In the genomic region with DNA sequence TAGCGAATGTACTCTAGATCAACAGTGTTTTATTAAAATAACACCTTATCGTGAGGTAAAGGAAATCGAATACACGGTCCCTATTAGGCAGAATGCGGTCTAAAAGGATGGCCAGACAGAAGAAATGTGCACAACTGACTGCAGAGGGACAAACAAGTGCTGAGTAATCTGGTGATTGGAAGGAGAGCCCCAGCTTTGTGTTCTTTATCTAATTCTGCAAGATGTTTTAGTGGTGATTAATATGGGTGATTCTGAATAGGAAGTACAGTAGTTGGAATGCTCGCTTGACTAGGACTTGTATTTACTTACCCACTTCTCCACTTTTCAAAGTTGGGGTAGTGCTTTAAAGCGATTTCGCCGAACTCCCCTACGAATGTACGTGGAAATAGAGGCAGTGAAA, we compare ENCODE assay signal across 1 cellular context.
TF ChIP-seq lines count a peak whose summit lies in the region.

No MANE protein-coding gene starts in this region.

TF ChIP-seq in K562, 482 proteins besides CTCF, POLR2A, EP300 and RAD21 (continued from another document and continues in another):
- TF ChIP-seq, protein P1, sequence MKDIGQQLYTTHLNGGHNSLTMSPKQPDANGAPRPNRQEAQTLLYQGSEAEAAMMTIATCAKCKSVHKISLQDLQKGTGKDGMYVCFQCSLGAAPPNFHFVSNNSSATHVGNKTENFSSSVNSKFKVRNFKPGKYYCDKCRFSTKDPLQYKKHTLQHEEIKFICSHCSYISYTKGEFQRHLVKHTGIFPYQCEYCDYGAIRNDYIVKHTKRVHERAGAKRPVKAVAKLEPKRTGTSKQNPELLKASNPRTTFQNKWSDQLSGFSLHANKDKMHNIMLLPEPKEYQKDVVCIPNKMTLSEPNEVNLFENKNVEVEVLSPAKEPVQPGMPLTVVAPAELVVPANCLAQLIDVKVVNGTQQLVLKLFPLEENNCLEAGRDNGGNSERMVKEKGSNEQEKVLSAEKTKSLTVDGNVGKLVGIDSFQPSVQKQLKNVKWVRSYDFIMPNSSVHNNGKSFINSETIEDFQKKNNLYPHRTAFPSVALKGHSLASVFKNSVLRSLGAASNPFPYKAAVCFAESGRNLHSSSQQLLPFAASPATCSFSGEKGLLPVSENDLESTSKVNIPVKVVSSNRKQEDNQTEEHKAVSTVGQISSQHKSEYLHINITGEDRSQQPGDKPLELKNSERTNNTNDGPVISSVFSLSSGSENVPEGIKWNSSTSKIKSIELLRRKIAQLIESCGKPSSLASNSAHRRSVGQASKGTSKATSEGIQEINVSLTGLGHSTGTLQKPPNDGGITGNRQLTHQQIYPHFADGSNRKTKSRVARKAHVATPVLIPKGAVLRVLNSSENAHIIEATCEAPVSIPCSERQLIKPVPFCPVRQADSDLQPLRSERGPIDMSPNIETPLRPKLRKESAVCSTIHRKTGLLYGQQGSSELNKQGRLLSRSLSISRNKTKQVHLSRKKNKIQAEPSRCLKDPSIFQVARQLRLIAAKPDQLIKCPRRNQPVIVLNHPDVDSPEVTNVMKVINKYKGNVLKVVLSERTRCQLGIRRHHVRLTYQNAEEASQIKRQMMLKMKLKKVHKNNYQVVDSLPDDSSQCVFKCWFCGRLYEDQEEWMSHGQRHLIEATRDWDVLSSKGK (CRISPR knock-in tag; IDR thresholded peaks at IDR 0.05), result no peak
- TF ChIP-seq ZNF551 (CRISPR knock-in tag; IDR thresholded peaks at IDR 0.05) (no peak), STAT6 (CRISPR knock-in tag; IDR thresholded peaks at IDR 0.05) (no peak), C11orf30 (IDR thresholded peaks at IDR 0.05; ENCODE audit: low read depth) (no peak), ZNF232 (CRISPR knock-in tag; IDR thresholded peaks at IDR 0.05) (no peak), GATA2 (CRISPR knock-in tag; IDR thresholded peaks at IDR 0.05) (no peak), ZKSCAN8 (CRISPR knock-in tag; IDR thresholded peaks at IDR 0.05) (no peak), SMC3 (conservative IDR thresholded peaks at IDR 0.05; ENCODE audit: insufficient read depth, low read depth, low read length) (no peak), AFF1 (IDR thresholded peaks at IDR 0.05; ENCODE audit: low read depth in 1 of 2, partially characterized antibody in 2 of 2) (no peak), LARP7 (IDR thresholded peaks at IDR 0.05) (no peak), HOXB6 (CRISPR knock-in tag; IDR thresholded peaks at IDR 0.05; ENCODE audit: borderline replicate concordance) (no peak), TEAD4 (IDR thresholded peaks at IDR 0.05; ENCODE audit: low read length) (peak; percentile 76), TEAD4 (CRISPR knock-in tag; IDR thresholded peaks at IDR 0.05; ENCODE audit: borderline replicate concordance) (no peak), ZFP1 (CRISPR knock-in tag; IDR thresholded peaks at IDR 0.05) (no peak), ZNF143 (CRISPR knock-in tag; IDR thresholded peaks at IDR 0.05) (no peak), KLF6 (CRISPR knock-in tag; IDR thresholded peaks at IDR 0.05; ENCODE audit: borderline replicate concordance) (no peak), CHCHD3 (CRISPR knock-in tag; IDR thresholded peaks at IDR 0.05) (no peak), NFE2L1 (tag; IDR thresholded peaks at IDR 0.05; ENCODE audit: borderline replicate concordance, low read depth) (no peak), KDM1A (IDR thresholded peaks at IDR 0.05) (peak; percentile 36 to 65; a peak in 2 of 4 replicates), ETV5 (CRISPR knock-in tag; IDR thresholded peaks at IDR 0.05; ENCODE audit: low read depth) (no peak), RBM15 (IDR thresholded peaks at IDR 0.05; ENCODE audit: insufficient read depth, low read length) (no peak), HDAC1 (IDR thresholded peaks at IDR 0.05) (peak in 1 of 2 experiments; percentile 43; a peak in 1 of 4 replicates), COPS2 (conservative IDR thresholded peaks at IDR 0.05) (no peak), ZNF212 (CRISPR knock-in tag; IDR thresholded peaks at IDR 0.05) (no peak), STAT5B (CRISPR knock-in tag; IDR thresholded peaks at IDR 0.05) (no peak), ZBTB34 (CRISPR knock-in tag; IDR thresholded peaks at IDR 0.05) (no peak), TBL1XR1 (IDR thresholded peaks at IDR 0.05; ENCODE audit: low read length in 2 of 2) (no peak; a peak in 1 of 4 replicates), GABPB1 (CRISPR knock-in tag; IDR thresholded peaks at IDR 0.05) (no peak), RBFOX2 (IDR thresholded peaks at IDR 0.05; ENCODE audit: low read depth, low read length) (no peak), MCM3 (IDR thresholded peaks at IDR 0.05) (no peak), PKNOX1 (IDR thresholded peaks at IDR 0.05) (no peak), ZNF217 (CRISPR knock-in tag; IDR thresholded peaks at IDR 0.05) (no peak), ASH1L (IDR thresholded peaks at IDR 0.05; ENCODE audit: borderline replicate concordance, low read depth, partially characterized antibody) (no peak)
- TF ChIP-seq, protein P2, sequence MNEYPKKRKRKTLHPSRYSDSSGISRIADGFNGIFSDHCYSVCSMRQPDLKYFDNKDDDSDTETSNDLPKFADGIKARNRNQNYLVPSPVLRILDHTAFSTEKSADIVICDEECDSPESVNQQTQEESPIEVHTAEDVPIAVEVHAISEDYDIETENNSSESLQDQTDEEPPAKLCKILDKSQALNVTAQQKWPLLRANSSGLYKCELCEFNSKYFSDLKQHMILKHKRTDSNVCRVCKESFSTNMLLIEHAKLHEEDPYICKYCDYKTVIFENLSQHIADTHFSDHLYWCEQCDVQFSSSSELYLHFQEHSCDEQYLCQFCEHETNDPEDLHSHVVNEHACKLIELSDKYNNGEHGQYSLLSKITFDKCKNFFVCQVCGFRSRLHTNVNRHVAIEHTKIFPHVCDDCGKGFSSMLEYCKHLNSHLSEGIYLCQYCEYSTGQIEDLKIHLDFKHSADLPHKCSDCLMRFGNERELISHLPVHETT (CRISPR knock-in tag; conservative IDR thresholded peaks at IDR 0.05 in 1 of 2, IDR thresholded peaks at IDR 0.05 in 1 of 2), result no peak
- TF ChIP-seq, protein P3, sequence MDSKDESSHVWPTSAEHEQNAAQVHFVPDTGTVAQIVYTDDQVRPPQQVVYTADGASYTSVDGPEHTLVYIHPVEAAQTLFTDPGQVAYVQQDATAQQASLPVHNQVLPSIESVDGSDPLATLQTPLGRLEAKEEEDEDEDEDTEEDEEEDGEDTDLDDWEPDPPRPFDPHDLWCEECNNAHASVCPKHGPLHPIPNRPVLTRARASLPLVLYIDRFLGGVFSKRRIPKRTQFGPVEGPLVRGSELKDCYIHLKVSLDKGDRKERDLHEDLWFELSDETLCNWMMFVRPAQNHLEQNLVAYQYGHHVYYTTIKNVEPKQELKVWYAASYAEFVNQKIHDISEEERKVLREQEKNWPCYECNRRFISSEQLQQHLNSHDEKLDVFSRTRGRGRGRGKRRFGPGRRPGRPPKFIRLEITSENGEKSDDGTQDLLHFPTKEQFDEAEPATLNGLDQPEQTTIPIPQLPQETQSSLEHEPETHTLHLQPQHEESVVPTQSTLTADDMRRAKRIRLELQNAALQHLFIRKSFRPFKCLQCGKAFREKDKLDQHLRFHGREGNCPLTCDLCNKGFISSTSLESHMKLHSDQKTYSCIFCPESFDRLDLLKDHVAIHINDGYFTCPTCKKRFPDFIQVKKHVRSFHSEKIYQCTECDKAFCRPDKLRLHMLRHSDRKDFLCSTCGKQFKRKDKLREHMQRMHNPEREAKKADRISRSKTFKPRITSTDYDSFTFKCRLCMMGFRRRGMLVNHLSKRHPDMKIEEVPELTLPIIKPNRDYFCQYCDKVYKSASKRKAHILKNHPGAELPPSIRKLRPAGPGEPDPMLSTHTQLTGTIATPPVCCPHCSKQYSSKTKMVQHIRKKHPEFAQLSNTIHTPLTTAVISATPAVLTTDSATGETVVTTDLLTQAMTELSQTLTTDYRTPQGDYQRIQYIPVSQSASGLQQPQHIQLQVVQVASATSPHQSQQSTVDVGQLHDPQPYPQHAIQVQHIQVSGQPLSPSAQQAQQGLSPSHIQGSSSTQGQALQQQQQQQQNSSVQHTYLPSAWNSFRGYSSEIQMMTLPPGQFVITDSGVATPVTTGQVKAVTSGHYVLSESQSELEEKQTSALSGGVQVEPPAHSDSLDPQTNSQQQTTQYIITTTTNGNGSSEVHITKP (IDR thresholded peaks at IDR 0.05; ENCODE audit: partially characterized antibody), result no peak
- TF ChIP-seq, protein P4, sequence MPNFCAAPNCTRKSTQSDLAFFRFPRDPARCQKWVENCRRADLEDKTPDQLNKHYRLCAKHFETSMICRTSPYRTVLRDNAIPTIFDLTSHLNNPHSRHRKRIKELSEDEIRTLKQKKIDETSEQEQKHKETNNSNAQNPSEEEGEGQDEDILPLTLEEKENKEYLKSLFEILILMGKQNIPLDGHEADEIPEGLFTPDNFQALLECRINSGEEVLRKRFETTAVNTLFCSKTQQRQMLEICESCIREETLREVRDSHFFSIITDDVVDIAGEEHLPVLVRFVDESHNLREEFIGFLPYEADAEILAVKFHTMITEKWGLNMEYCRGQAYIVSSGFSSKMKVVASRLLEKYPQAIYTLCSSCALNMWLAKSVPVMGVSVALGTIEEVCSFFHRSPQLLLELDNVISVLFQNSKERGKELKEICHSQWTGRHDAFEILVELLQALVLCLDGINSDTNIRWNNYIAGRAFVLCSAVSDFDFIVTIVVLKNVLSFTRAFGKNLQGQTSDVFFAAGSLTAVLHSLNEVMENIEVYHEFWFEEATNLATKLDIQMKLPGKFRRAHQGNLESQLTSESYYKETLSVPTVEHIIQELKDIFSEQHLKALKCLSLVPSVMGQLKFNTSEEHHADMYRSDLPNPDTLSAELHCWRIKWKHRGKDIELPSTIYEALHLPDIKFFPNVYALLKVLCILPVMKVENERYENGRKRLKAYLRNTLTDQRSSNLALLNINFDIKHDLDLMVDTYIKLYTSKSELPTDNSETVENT (CRISPR knock-in tag; IDR thresholded peaks at IDR 0.05), result no peak
- TF ChIP-seq, protein P5, sequence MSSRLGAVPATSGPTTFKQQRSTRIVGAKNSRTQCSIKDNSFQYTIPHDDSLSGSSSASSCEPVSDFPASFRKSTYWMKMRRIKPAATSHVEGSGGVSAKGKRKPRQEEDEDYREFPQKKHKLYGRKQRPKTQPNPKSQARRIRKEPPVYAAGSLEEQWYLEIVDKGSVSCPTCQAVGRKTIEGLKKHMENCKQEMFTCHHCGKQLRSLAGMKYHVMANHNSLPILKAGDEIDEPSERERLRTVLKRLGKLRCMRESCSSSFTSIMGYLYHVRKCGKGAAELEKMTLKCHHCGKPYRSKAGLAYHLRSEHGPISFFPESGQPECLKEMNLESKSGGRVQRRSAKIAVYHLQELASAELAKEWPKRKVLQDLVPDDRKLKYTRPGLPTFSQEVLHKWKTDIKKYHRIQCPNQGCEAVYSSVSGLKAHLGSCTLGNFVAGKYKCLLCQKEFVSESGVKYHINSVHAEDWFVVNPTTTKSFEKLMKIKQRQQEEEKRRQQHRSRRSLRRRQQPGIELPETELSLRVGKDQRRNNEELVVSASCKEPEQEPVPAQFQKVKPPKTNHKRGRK (tag; IDR thresholded peaks at IDR 0.05), result no peak
